Comparison of ENCODE assay signal across 8 cellular contexts in the genomic region with DNA sequence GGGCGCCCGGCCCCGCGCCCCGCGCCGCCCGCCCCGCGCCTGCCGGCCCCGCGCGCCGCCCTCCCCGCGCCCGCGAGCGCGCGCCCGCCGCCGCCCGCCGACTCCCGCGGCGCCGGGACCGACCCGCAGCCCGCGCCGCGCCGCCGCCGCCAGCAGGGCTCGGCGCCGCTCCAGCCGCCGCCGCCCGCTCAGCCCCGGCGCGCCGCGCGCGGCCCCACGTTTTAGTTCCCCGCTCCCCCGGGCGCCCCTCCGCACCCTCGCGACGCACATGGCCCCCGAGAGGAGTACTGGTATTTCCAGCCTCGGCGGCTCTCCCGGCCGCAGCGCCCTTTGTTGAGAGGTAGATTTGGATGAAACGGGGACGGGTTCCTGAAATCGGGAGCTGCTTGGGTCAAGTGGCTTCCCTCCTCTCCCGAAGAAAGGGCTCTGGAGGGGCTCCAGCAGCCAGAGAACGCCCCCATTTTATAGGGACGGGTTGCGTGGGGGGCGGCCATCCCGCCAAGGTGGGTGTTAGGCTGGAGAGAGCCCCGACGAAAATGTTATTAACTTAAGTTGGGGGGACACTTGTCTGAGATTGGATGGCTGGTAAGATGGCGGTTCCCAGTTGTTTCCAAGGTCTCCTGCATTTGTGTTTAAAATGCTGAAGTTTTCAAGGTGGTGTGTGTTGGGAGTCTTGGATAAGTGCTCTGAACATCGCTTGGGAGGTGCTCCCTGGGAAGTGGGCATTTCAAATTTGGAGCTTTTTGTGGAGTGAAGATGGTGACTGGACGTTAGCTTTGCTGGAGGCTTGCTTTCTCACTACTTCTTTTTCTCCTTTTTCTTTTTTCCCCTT. TPM values are rescaled to one million over a fixed set of nuclear protein-coding genes. Genes with fewer than 3 reads are reported as not detected.
DNase-seq lines count a peak whose midpoint lies in the region; TF ChIP-seq lines count a peak whose summit lies in the region.

No MANE protein-coding gene starts in this region.

- peak overlapping the region; percentile 41 to 44 for H3K9ac ChIP-seq in duodenal mucosa (ENCODE audit: low read depth in 1 of 2, low read length in 2 of 2)

- H3K27me3 ChIP-seq in duodenal mucosa (ENCODE audit: control insufficient read depth in 1 of 2, insufficient read depth in 2 of 2, low read length in 2 of 2): peaks cover 14 to 33% of the 10 kb centered on the region in 2 donors
- peaks cover 53% of the 10 kb centered on the region for H3K27me3 ChIP-seq in thymus (ENCODE audit: control insufficient read depth, insufficient read depth)

- no peaks in the 10 kb centered on the region for H3K9me3 Mint-ChIP-seq in mesothelial cell of epicardium

- H3K36me3 ChIP-seq in duodenal mucosa (ENCODE audit: control insufficient read depth in 1 of 2, insufficient read depth in 2 of 2, low read length in 2 of 2) (no peaks in the 10 kb centered on the region), thymus (ENCODE audit: control insufficient read depth, insufficient read depth) (no peaks in the 10 kb centered on the region)

- DNase-seq in NCI-H2227 (lab: John Stamatoyannopoulos, UW; ENCODE audit: unreplicated experiment): peak; percentile 21
- no peak for DNase-seq in NCI-H2227 treated with DMSO at 0.1 percent for 48 hours (lab: John Stamatoyannopoulos, UW)
- DNase-seq in SW480 (ENCODE audit: low spot score): peak; percentile 23
- DNase-seq in mesothelial cell of epicardium (ENCODE audit: low spot score in 2 of 2, unreplicated experiment in 2 of 2): peak in 1 of 2 experiments; percentile 57
- DNase-seq in NCI-H345 treated with DMSO at 0.1 percent for 48 hours (lab: John Stamatoyannopoulos, UW; ENCODE audit: unreplicated experiment): no peak
- no peak for DNase-seq in NCI-H510A (lab: John Stamatoyannopoulos, UW)

- peaks cover 60% of the 10 kb centered on the region for H3K4me1 Mint-ChIP-seq in mesothelial cell of epicardium

- H3K27ac ChIP-seq in duodenal mucosa (ENCODE audit: low read depth, low read length) (no peak overlapping the region), thymus (ENCODE audit: low read depth) (no peak overlapping the region)

- H3K4me1 ChIP-seq in duodenal mucosa (ENCODE audit: control insufficient read depth in 1 of 2, insufficient read depth in 2 of 2, low read length in 2 of 2) (peaks cover 33 to 44% of the 10 kb centered on the region in 2 donors), thymus (ENCODE audit: control insufficient read depth, insufficient read depth, low read length) (peaks cover 17% of the 10 kb centered on the region)

- peaks cover 46% of the 10 kb centered on the region for H3K27me3 Mint-ChIP-seq in mesothelial cell of epicardium (ENCODE audit: low read depth)

- peak overlapping the region; percentile 61 to 72 for H3K4me3 ChIP-seq in duodenal mucosa (ENCODE audit: low read depth in 1 of 2, low read length in 2 of 2)
- peak overlapping the region; percentile 97 for H3K4me3 ChIP-seq in thymus (ENCODE audit: low read length)

- no peak for TF ChIP-seq CTCF in mesothelial cell of epicardium (IDR thresholded peaks at IDR 0.05; ENCODE audit: unreplicated experiment)

- H3K27ac Mint-ChIP-seq in mesothelial cell of epicardium: peak overlapping the region; percentile 64

- no peaks in the 10 kb centered on the region for H3K36me3 Mint-ChIP-seq in mesothelial cell of epicardium

- H3K9me3 ChIP-seq in duodenal mucosa (ENCODE audit: control insufficient read depth in 1 of 2, low read length in 2 of 2): no peaks in the 10 kb centered on the region
- no peaks in the 10 kb centered on the region for H3K9me3 ChIP-seq in thymus (ENCODE audit: control insufficient read depth)

- WGBS in thymus: 2% methylated on average over 66 of the region's 82 CpGs

- H3K4me3 Mint-ChIP-seq in mesothelial cell of epicardium: peak overlapping the region; percentile 90

RNA-seq across cellular contexts. Expression of a gene that starts 1.1 kb away (rescaled TPM):
- 45.2 to 52.3 TPM (median 52.1 TPM) in 3 replicates for total RNA-seq in mesothelial cell of epicardium
- polyA plus RNA-seq in thymus: 39.8 TPM

RNA-seq across cellular contexts. Expression of a gene that starts 5.9 kb away (rescaled TPM):
- total RNA-seq in mesothelial cell of epicardium: 57.3 to 61.3 TPM (median 58.9 TPM) in 3 replicates
- polyA plus RNA-seq in thymus: 132 TPM

RNA-seq across cellular contexts. Expression of a gene that starts 23.2 kb away (rescaled TPM):
- total RNA-seq in mesothelial cell of epicardium: 0.16 to 0.45 TPM (median 0.18 TPM) in 3 replicates
- 1.0 TPM for polyA plus RNA-seq in thymus

Comparison
In these comparisons a context has a peak if more than half of its experiments do, and no peak if none do; other contexts are left out.
1. DNase-seq: peak in NCI-H2227 (single experiment) and SW480 (single experiment); none in NCI-H2227 treated with DMSO at 0.1 percent for 48 hours (single experiment), NCI-H345 treated with DMSO at 0.1 percent for 48 hours (single experiment) and NCI-H510A (single experiment).